In genomic region chr17:38731526-38732294, GRCh38 we compare ENCODE assay signal across 1 cellular context.
TF ChIP-seq lines count a peak whose summit lies in the region.

No MANE protein-coding gene starts in this region.

TF ChIP-seq in endothelial cell of umbilical vein, 7 proteins besides CTCF, POLR2A, EP300 and RAD21:
- no peak for TF ChIP-seq MYC (IDR thresholded peaks at IDR 0.05; ENCODE audit: low read depth, low read length)
- TF ChIP-seq EZH2 (IDR thresholded peaks at IDR 0.05; ENCODE audit: borderline replicate concordance, low read depth, low read length, severe bottlenecking), result no peak
- TF ChIP-seq GATA2 (IDR thresholded peaks at IDR 0.05; ENCODE audit: insufficient read depth, insufficient read length, low read depth, low read length), result no peak
- TF ChIP-seq, protein P1, sequence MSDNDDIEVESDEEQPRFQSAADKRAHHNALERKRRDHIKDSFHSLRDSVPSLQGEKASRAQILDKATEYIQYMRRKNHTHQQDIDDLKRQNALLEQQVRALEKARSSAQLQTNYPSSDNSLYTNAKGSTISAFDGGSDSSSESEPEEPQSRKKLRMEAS (IDR thresholded peaks at IDR 0.05; ENCODE audit: insufficient read depth, insufficient read length), result no peak
- no peak for TF ChIP-seq FOS (IDR thresholded peaks at IDR 0.05; ENCODE audit: borderline replicate concordance, insufficient read depth, low read length)
- TF ChIP-seq POLR2AphosphoS5 (IDR thresholded peaks at IDR 0.05; ENCODE audit: insufficient read depth, low read depth, low read length), result no peak
- TF ChIP-seq JUN (IDR thresholded peaks at IDR 0.05; ENCODE audit: borderline replicate concordance, insufficient read depth, insufficient read length, low read depth), result no peak
